In genomic region chr11:118774032-118774431, GRCh38 we compare ENCODE assay signal across 28 cellular contexts. TPM values are rescaled to one million over a fixed set of nuclear protein-coding genes. Genes with fewer than 3 reads are reported as not detected.
DNase-seq lines count a peak whose midpoint lies in the region; ATAC-seq, FAIRE-seq and TF ChIP-seq lines count a peak whose summit lies in the region.
"Had no signal": no experiment of that assay in that cellular context is flagged by ENCODE, and none has a peak within 500 bp of the region (broad histone marks: within the 10 kb centered on the region; RNA-seq: fewer than 3 reads in every experiment).

No MANE protein-coding gene starts in this region.

- no peak for FAIRE-seq in A549 (lab: Jason Lieb, UNC)
- FAIRE-seq: endometrium, GM12892 had no signal

- H3K36me3 Mint-ChIP-seq in activated B cell treated with CpG ODN at 0.5 μM for 24 hours (ENCODE audit: low read depth): peaks cover 92% of the 10 kb centered on the region
- peaks cover 39% of the 10 kb centered on the region for H3K36me3 Mint-ChIP-seq in mesothelial cell of epicardium

- ATAC-seq in A549: no peak
- no peak for ATAC-seq in activated B cell treated with CpG ODN at 0.5 μM for 24 hours (ENCODE audit: low read depth)
- no peak for ATAC-seq in HG03354 (IDR thresholded peaks at IDR 0.05; ENCODE audit: poor library complexity, severe bottlenecking, unreplicated experiment)
- ATAC-seq: gastroesophageal sphincter, left ventricle myocardium superior, Panc1 had no signal

- no peak for TF ChIP-seq RAD21 in A549 (conservative IDR thresholded peaks at IDR 0.05 in 1 of 2, IDR thresholded peaks at IDR 0.05 in 1 of 2)

- intact Hi-C loops in activated B cell treated with CpG ODN at 0.5 μM for 24 hours (cut with micrococcal nuclease): loop anchor here (5.0 kb wide), 1 partner anchor 82 kb away; no protein-coding TSS in a partner anchor

- H3K27ac Mint-ChIP-seq in activated B cell treated with CpG ODN at 0.5 μM for 24 hours: peak overlapping the region; percentile 53
- H3K27ac Mint-ChIP-seq in mesothelial cell of epicardium: peak overlapping the region; percentile 39
- H3K27ac Mint-ChIP-seq: T-helper 1 cell treated with Interleukin-12 subunit alpha and Interleukin-12 subunit beta and Interleukin-4 antibody, amounts not matched to agents 30 μg/mL and 1 μg/mL, for 36 hours; type B pancreatic cell had no signal

- DNase-seq in A549 (ENCODE audit: low read depth in 1 of 2, low spot score in 1 of 2) (no peak), activated B cell treated with CpG ODN at 0.5 μM for 24 hours (no peak), mesothelial cell of epicardium (ENCODE audit: low spot score in 2 of 2, unreplicated experiment in 2 of 2) (no peak), nucleus accumbens (lab: John Stamatoyannopoulos, UW) (no peak), NCI-H1417 (lab: John Stamatoyannopoulos, UW) (no peak)
- DNase-seq: activated CD4-positive, alpha-beta T cell treated with anti-CD3 and anti-CD28 coated beads, Interleukin-2, amount 50 U/mL, for 4 hours; activated CD8-positive, alpha-beta memory T cell treated with anti-CD3 and anti-CD28 coated beads, Interleukin-2, amount 50 U/mL, for 48 hours; activated gamma-delta T cell treated with Interleukin-2 at 50 U/mL for 16 hours; AML-193; cortex of kidney; H7; hypothalamus; Karpas-422; left ventricle myocardium superior; midbrain; MV-4-11; NCI-H2171 treated with DMSO at 0.1 percent for 48 hours; NCI-H524 treated with DMSO at 0.1 percent for 48 hours had no signal

- TF ChIP-seq CTCF in A549 (IDR thresholded peaks at IDR 0.05): no peak
- TF ChIP-seq CTCF in activated B cell treated with CpG ODN at 0.5 μM for 24 hours (IDR thresholded peaks at IDR 0.05): no peak
- no peak for TF ChIP-seq CTCF in mesothelial cell of epicardium (IDR thresholded peaks at IDR 0.05; ENCODE audit: unreplicated experiment)

- peaks cover 100% of the 10 kb centered on the region for H4K20me1 ChIP-seq in BLaER1

- CTCF ChIA-PET in A549 (lab: Yijun Ruan, JAX): interaction anchor here (0.7 to 0.8 kb wide), 3 partner anchors 114 to 184 kb away, joined by 3 to 4 read pairs (median 4); no protein-coding TSS in a partner anchor
- CTCF ChIA-PET in activated B cell treated with CpG ODN at 0.5 μM for 24 hours (lab: Charles Lee): no interaction called here

- peaks cover 7% of the 10 kb centered on the region; the same call in 1 of the 3 replicates for H3K4me1 ChIP-seq in A549
- H3K4me1 ChIP-seq in BLaER1: peaks cover 45% of the 10 kb centered on the region

- TF ChIP-seq POLR2A in A549 (IDR thresholded peaks at IDR 0.05; ENCODE audit: low read length): no peak

- 89% methylated on average over 4 of the region's 4 CpGs for WGBS in A549 (ENCODE audit: missing lambda C conversion rate)

- H3K9me3 ChIP-seq in A549 (no peaks in the 10 kb centered on the region), BLaER1 (no peaks in the 10 kb centered on the region)
- H3K9me3 ChIP-seq: gastroesophageal sphincter, prostate gland had no signal

- no peaks in the 10 kb centered on the region for H3K27me3 Mint-ChIP-seq in activated B cell treated with CpG ODN at 0.5 μM for 24 hours
- H3K27me3 Mint-ChIP-seq in mesothelial cell of epicardium (ENCODE audit: low read depth): no peaks in the 10 kb centered on the region
- H3K27me3 Mint-ChIP-seq: type B pancreatic cell had no signal

- H3K4me1 Mint-ChIP-seq in activated B cell treated with CpG ODN at 0.5 μM for 24 hours (peaks cover 76% of the 10 kb centered on the region), mesothelial cell of epicardium (peaks cover 20% of the 10 kb centered on the region)

- H3K27ac ChIP-seq in A549 (no peak overlapping the region), BLaER1 (no peak overlapping the region)
- H3K27ac ChIP-seq: neural progenitor cell, prostate gland had no signal

- POLR2A ChIA-PET in A549 (lab: Yijun Ruan, JAX) (interaction anchor here (0.6 kb wide), 1 partner anchor 135 kb away, joined by 3 read pairs; no protein-coding TSS in a partner anchor), activated B cell treated with CpG ODN at 0.5 μM for 24 hours (lab: Charles Lee) (interaction anchor here (0.6 to 1.3 kb wide), 6 partner anchors 14 to 156 kb away, joined by 3 to 8 read pairs (median 6); partner anchors contain the start of genes CXCR5 and DDX6)

- H3K4me3 Mint-ChIP-seq in activated B cell treated with CpG ODN at 0.5 μM for 24 hours (no peak overlapping the region), mesothelial cell of epicardium (no peak overlapping the region)
- H3K4me3 Mint-ChIP-seq: neural progenitor cell; T-helper 1 cell treated with Interleukin-12 subunit alpha and Interleukin-12 subunit beta and Interleukin-4 antibody, amounts not matched to agents 30 μg/mL and 1 μg/mL, for 36 hours; type B pancreatic cell had no signal

- no peak overlapping the region for H3K9ac ChIP-seq in BLaER1
- H3K9ac ChIP-seq: neural progenitor cell had no signal

- TF ChIP-seq EP300 in A549 (IDR thresholded peaks at IDR 0.05): no peak

- no peak overlapping the region for H3K4me2 ChIP-seq in A549
- H3K4me2 ChIP-seq in BLaER1: peak overlapping the region; percentile 55; the same call in 1 of the 2 replicates
- H3K4me2 ChIP-seq: neural progenitor cell had no signal

- peaks cover 98% of the 10 kb centered on the region for H3K36me3 ChIP-seq in BLaER1
- H3K36me3 ChIP-seq: prostate gland had no signal

- H3K9me3 Mint-ChIP-seq in activated B cell treated with CpG ODN at 0.5 μM for 24 hours (no peaks in the 10 kb centered on the region), mesothelial cell of epicardium (no peaks in the 10 kb centered on the region)
- H3K9me3 Mint-ChIP-seq: neural progenitor cell; T-helper 1 cell treated with Interleukin-12 subunit alpha and Interleukin-12 subunit beta and Interleukin-4 antibody, amounts not matched to agents 30 μg/mL and 1 μg/mL, for 36 hours; type B pancreatic cell had no signal

- H3K27me3 ChIP-seq in BLaER1: no peaks in the 10 kb centered on the region
- H3K27me3 ChIP-seq: gastroesophageal sphincter, neural progenitor cell had no signal

- no peak overlapping the region for H3K4me3 ChIP-seq in A549
- H3K4me3 ChIP-seq in BLaER1: no peak overlapping the region
- H3K4me3 ChIP-seq: gastroesophageal sphincter, neural progenitor cell, prostate gland had no signal

TF ChIP-seq in A549, 52 proteins besides CTCF, POLR2A, EP300 and RAD21:
- TF ChIP-seq MAFK (IDR thresholded peaks at IDR 0.05; ENCODE audit: partially characterized antibody) (peak; percentile 32), FOSB (CRISPR knock-in tag; IDR thresholded peaks at IDR 0.05) (no peak)

RNA-seq across cellular contexts. Expression of gene DDX6, which starts 16.9 kb away (rescaled TPM):
- polyA plus RNA-seq in A549 (2011; rRNA removed): 41.4 and 43.8 TPM in 2 replicates
- 3.2 and 4.6 TPM in 2 replicates for polyA plus RNA-seq in A549 (2012; cell fraction: cytosol; rRNA removed)
- 3.1 and 5.9 TPM in 2 replicates for polyA plus RNA-seq in A549 (2012; cell fraction: nucleus; rRNA removed)
- polyA plus RNA-seq in A549 (2017; fragmentation: RNase III; extraction: RNeasy Plus Mini Kit Qiagen cat#74134 plus additional on column Dnase treatment): 35.1 to 37.7 TPM (median 36.3 TPM) in 3 replicates
- polyA minus RNA-seq in A549 (2011; rRNA and poly(A)+ RNA removed): 70.5 and 78.4 TPM in 2 replicates
- 263 and 297 TPM in 2 replicates for total RNA-seq in activated B cell treated with CpG ODN at 0.5 μM for 24 hours
- total RNA-seq in mesothelial cell of epicardium: 189 to 194 TPM (median 191 TPM) in 3 replicates
